Comparison of ENCODE assay signal across 13 cellular contexts in genomic region chr19:44725251-44725650, GRCh38. TPM values are rescaled to one million over a fixed set of nuclear protein-coding genes. Genes with fewer than 3 reads are reported as not detected.
DNase-seq lines count a peak whose midpoint lies in the region; ATAC-seq and TF ChIP-seq lines count a peak whose summit lies in the region.
"Had no signal": no experiment of that assay in that cellular context is flagged by ENCODE, and none has a peak within 500 bp of the region (broad histone marks: within the 10 kb centered on the region; RNA-seq: fewer than 3 reads in every experiment).

No MANE protein-coding gene starts in this region.

- WGBS in heart right ventricle, 2 donors: 14 to 16% methylated on average over 18 of the region's 18 CpGs

- no peaks in the 10 kb centered on the region for H3K9me3 ChIP-seq in heart right ventricle

- H3K4me1 ChIP-seq in heart right ventricle: peaks cover 7 to 59% (median 42%) of the 10 kb centered on the region in 9 donors

- POLR2A ChIA-PET in GM10248 (lab: Yijun Ruan, JAX): interaction anchor here (0.6 kb wide), 1 partner anchor 95 kb away, joined by 5 read pairs; no protein-coding TSS in a partner anchor

- TF ChIP-seq CTCF in heart right ventricle (IDR thresholded peaks at IDR 0.05) (no peak), GM10248 (IDR thresholded peaks at IDR 0.05; ENCODE audit: control extremely low read depth, extremely low read depth, low read depth, missing control alignments) (no peak)

- CTCF ChIA-PET in GM10248 (lab: Yijun Ruan, JAX): interaction anchor here (1.2 to 18.1 kb wide), 12 partner anchors 7 to 130 kb away, joined by 3 to 513 read pairs (median 32); partner anchors contain the start of genes CBLC and NECTIN2

- peak overlapping the region; percentile 40 for H3K27ac Mint-ChIP-seq in dendritic cell treated with granulocyte-macrophage colony-stimulating factor and Interleukin-4, amounts not matched to agents 40 ng/mL and 50 ng/mL, for 4 days
- no peak overlapping the region for H3K27ac Mint-ChIP-seq in memory B cell

- peak overlapping the region in 5 of 10 donors; percentile 29 to 54 (median 47) for H3K27ac ChIP-seq in heart right ventricle

- no peak overlapping the region for H3K4me3 Mint-ChIP-seq in dendritic cell treated with granulocyte-macrophage colony-stimulating factor and Interleukin-4, amounts not matched to agents 40 ng/mL and 50 ng/mL, for 4 days
- no peak overlapping the region for H3K4me3 Mint-ChIP-seq in memory B cell

- H3K9me3 Mint-ChIP-seq in dendritic cell treated with granulocyte-macrophage colony-stimulating factor and Interleukin-4, amounts not matched to agents 40 ng/mL and 50 ng/mL, for 4 days: no peaks in the 10 kb centered on the region
- H3K9me3 Mint-ChIP-seq in memory B cell: no peaks in the 10 kb centered on the region

- DNase-seq in heart right ventricle (peak in 1 of 2 donors; percentile 52), cardiac septum (ENCODE audit: low spot score) (no peak), memory B cell (ENCODE audit: low spot score in 2 of 2) (no peak), GM10248 (ENCODE audit: extremely low spot score) (no peak), NCI-H82 treated with DMSO at 0.1 percent for 48 hours (lab: John Stamatoyannopoulos, UW; ENCODE audit: unreplicated experiment) (no peak), superior temporal gyrus (ENCODE audit: extremely low spot score) (no peak), SKM-1 (lab: John Stamatoyannopoulos, UW; ENCODE audit: unreplicated experiment) (no peak)
- DNase-seq: AML-193; NK-92 treated with Interleukin-12 subunit alpha and Interleukin-12 subunit beta, amount 100 ng/mL, for 24 hours; stimulated activated CD4-positive, alpha-beta T cell treated with anti-CD3 and anti-CD28 coated beads, Interleukin-2, amount 100 ng/mL, for 24 hours had no signal

- H3K4me3 ChIP-seq in heart right ventricle: peak overlapping the region in 4 of 10 donors; percentile 0 to 12 (median 7)

- ATAC-seq in heart right ventricle (peak in 7 of 8 donors; percentile 37 to 66 (median 58)), memory B cell (ENCODE audit: low read depth) (peak; percentile 10)

- H3K27me3 ChIP-seq in heart right ventricle: no peaks in the 10 kb centered on the region

- H3K36me3 Mint-ChIP-seq in dendritic cell treated with granulocyte-macrophage colony-stimulating factor and Interleukin-4, amounts not matched to agents 40 ng/mL and 50 ng/mL, for 4 days (ENCODE audit: low read depth): no peaks in the 10 kb centered on the region
- no peaks in the 10 kb centered on the region for H3K36me3 Mint-ChIP-seq in memory B cell

- peaks cover 85% of the 10 kb centered on the region for H3K4me1 Mint-ChIP-seq in dendritic cell treated with granulocyte-macrophage colony-stimulating factor and Interleukin-4, amounts not matched to agents 40 ng/mL and 50 ng/mL, for 4 days (ENCODE audit: low read depth)
- peaks cover 26% of the 10 kb centered on the region for H3K4me1 Mint-ChIP-seq in memory B cell

- H3K36me3 ChIP-seq in heart right ventricle: no peaks in the 10 kb centered on the region

- peaks cover 1% of the 10 kb centered on the region for H3K27me3 Mint-ChIP-seq in dendritic cell treated with granulocyte-macrophage colony-stimulating factor and Interleukin-4, amounts not matched to agents 40 ng/mL and 50 ng/mL, for 4 days
- peaks cover 4% of the 10 kb centered on the region for H3K27me3 Mint-ChIP-seq in memory B cell

- intact Hi-C loops in heart right ventricle (cut with DNase I) (loop anchor here in 4 of 10 donors (2.0 to 10.0 kb wide), 2 partner anchors 46 to 120 kb away; partner anchors contain the start of gene NECTIN2 (in 2 of the 4)), cardiac septum (cut with DNase I) (loop anchor here (2.0 to 10.0 kb wide), 3 partner anchors 16 to 120 kb away; partner anchors contain the start of gene NECTIN2)
- intact Hi-C loops in dendritic cell treated with granulocyte-macrophage colony-stimulating factor and Interleukin-4, amounts not matched to agents 40 ng/mL and 50 ng/mL, for 4 days (cut with micrococcal nuclease): loop anchor here (2.0 to 10.0 kb wide), 2 partner anchors 24 to 120 kb away; partner anchors contain the start of genes BCL3 and NECTIN2

RNA-seq across cellular contexts. Expression of gene BCL3, which starts 23.3 kb away (rescaled TPM):
- total RNA-seq in heart right ventricle (10 to 100 TPM in 9 of 10 donors, 1 to 10 TPM in 1; 7.1 to 76.3 (median 20.3) TPM), cardiac septum (41.5 TPM)
- 10 to 100 TPM; 20.7 to 30.7 TPM for polyA plus RNA-seq in heart right ventricle

RNA-seq across cellular contexts. Expression of gene CEACAM16, which starts 26.3 kb away (rescaled TPM):
- total RNA-seq in heart right ventricle (not detected), cardiac septum (not detected)
- polyA plus RNA-seq in heart right ventricle: not detected
- total RNA-seq: omental fat pad had no signal

RNA-seq across cellular contexts. Expression of gene CBLC, which starts 52.4 kb away (rescaled TPM):
- total RNA-seq in heart right ventricle: under 1 TPM in 1 of 10 donors, not detected in 9; 0.38 TPM
- not detected for polyA plus RNA-seq in heart right ventricle
- total RNA-seq in cardiac septum: not detected
- total RNA-seq: astrocyte had no signal

RNA-seq across cellular contexts. Expression of gene CEACAM19, which starts 54.0 kb away (rescaled TPM):
- total RNA-seq in heart right ventricle: 10 to 100 TPM in 1 of 10 donors, 1 to 10 TPM in 9; 3.3 to 10.7 (median 5.1) TPM
- 10 to 100 TPM in 1 of 2 donors, 1 to 10 TPM in 1; 5.2 to 36.8 TPM for polyA plus RNA-seq in heart right ventricle
- total RNA-seq in cardiac septum: 7.6 TPM
